Comparison of ENCODE assay signal across 23 cellular contexts in the genomic region with DNA sequence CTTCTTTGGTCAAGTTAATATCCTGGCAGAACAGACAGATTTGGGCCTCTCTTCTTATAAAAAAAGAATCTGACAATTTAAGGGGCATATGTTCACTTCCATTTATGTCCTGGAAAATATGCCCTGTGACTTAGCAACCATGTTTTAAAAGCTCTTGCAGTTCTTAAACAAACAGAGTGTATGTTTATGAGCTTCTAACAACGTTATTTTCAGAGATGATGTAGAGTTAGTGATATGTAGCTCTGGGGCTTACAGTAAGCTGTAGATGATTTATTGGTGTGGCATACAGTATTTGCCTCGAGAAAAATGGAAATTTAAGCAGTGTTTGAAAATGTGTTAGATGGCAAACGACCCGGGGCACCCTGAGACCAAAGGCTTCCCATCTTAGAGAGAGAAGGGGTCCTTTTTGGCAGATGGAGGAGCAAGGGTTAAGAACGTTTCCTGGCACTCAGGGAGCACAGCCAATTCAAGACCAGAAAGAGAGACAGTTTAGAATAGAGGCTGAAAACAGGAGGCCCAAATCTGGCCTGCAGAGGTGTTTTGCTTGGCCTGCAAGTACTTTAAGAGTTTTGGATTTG.
A peak's percentile ranks its signal among the peaks of the same experiment; 100 is the strongest.
DNase-seq lines count a peak whose midpoint lies in the region; ATAC-seq and TF ChIP-seq lines count a peak whose summit lies in the region.
"Had no signal": no experiment of that assay in that cellular context is flagged by ENCODE, and none has a peak within 500 bp of the region (broad histone marks: within the 10 kb centered on the region; RNA-seq: fewer than 3 reads in every experiment).

No MANE protein-coding gene starts in this region.

- H3K27ac ChIP-seq in smooth muscle cell (ENCODE audit: low read depth) (peak overlapping the region; percentile 74), upper lobe of right lung (no peak overlapping the region)
- H3K27ac ChIP-seq: BLaER1, HL-60, KMS-11, upper lobe of left lung had no signal

- H4K20me1 ChIP-seq in smooth muscle cell (ENCODE audit: low read depth), result no peaks in the 10 kb centered on the region
- H4K20me1 ChIP-seq: BLaER1 had no signal

- intact Hi-C loops in left colon (cut with DNase I, micrococcal nuclease), result no loop called here
- intact Hi-C loops in upper lobe of right lung (cut with DNase I), result no loop called here

- no peaks in the 10 kb centered on the region for H3K9me3 ChIP-seq in smooth muscle cell (replicated peaks; ENCODE audit: low read depth)
- H3K9me3 ChIP-seq in upper lobe of right lung, result no peaks in the 10 kb centered on the region
- H3K9me3 ChIP-seq: BLaER1, ovary, upper lobe of left lung had no signal

- H3K9ac ChIP-seq in smooth muscle cell (ENCODE audit: low read depth), result peak overlapping the region; percentile 1
- H3K9ac ChIP-seq: BLaER1, KMS-11 had no signal

- peak overlapping the region; percentile 29 for H3K4me2 ChIP-seq in smooth muscle cell
- H3K4me2 ChIP-seq: BLaER1, KMS-11 had no signal

- ATAC-seq in left colon (peak; percentile 60), upper lobe of right lung (no peak), GM21619 (IDR thresholded peaks at IDR 0.05; ENCODE audit: unreplicated experiment) (no peak), HG03097 (IDR thresholded peaks at IDR 0.05; ENCODE audit: low FRiP score, unreplicated experiment) (no peak)
- ATAC-seq: activated T-cell treated with anti-CD3 and anti-CD28 coated beads, Interleukin-2, amount 50 U/mL, for 72 hours had no signal

- peaks cover 48% of the 10 kb centered on the region for H3F3A ChIP-seq in smooth muscle cell (ENCODE audit: low read depth)

- no peaks in the 10 kb centered on the region for H3K79me2 ChIP-seq in smooth muscle cell (ENCODE audit: low read depth)

- no peak overlapping the region for H2AFZ ChIP-seq in smooth muscle cell (ENCODE audit: low read depth)

- H3K4me1 ChIP-seq in smooth muscle cell (ENCODE audit: low read depth), result no peaks in the 10 kb centered on the region
- no peaks in the 10 kb centered on the region for H3K4me1 ChIP-seq in upper lobe of right lung

- H3K36me3 ChIP-seq in smooth muscle cell (ENCODE audit: low read depth), result no peaks in the 10 kb centered on the region
- no peaks in the 10 kb centered on the region for H3K36me3 ChIP-seq in upper lobe of right lung
- H3K36me3 ChIP-seq: BLaER1, ovary, upper lobe of left lung had no signal

- peak; percentile 9 for DNase-seq in NCI-H1105 treated with DMSO at 0.1 percent for 48 hours (lab: John Stamatoyannopoulos, UW)
- DNase-seq in NCI-H1105 (lab: John Stamatoyannopoulos, UW), result no peak
- DNase-seq in NCI-H69 (lab: John Stamatoyannopoulos, UW), result peak; percentile 72
- no peak for DNase-seq in left colon
- no peak for DNase-seq in smooth muscle cell (lab: John Stamatoyannopoulos, UW; ENCODE audit: unreplicated experiment)
- DNase-seq in upper lobe of right lung, result no peak
- DNase-seq: activated CD4-positive, alpha-beta memory T cell treated with anti-CD3 and anti-CD28 coated beads for 36 hours; activated naive CD8-positive, alpha-beta T cell treated with anti-CD3 and anti-CD28 coated beads, Interleukin-2, amount 10 ng/mL, durations not matched to agents 7 days and 5 days; activated T-cell treated with anti-CD3 and anti-CD28 coated beads, Interleukin-2, amount 50 U/mL, for 72 hours; DMS79; effector CD4-positive, alpha-beta T cell; hippocampal formation; kidney glomerular epithelial cell; NCI-H146; NCI-H524; ovary; small intestine; upper lobe of left lung had no signal

- H3K27me3 ChIP-seq in smooth muscle cell (ENCODE audit: low read depth), result no peaks in the 10 kb centered on the region
- H3K27me3 ChIP-seq in upper lobe of right lung, result no peaks in the 10 kb centered on the region
- H3K27me3 ChIP-seq: BLaER1, ovary, upper lobe of left lung had no signal

- TF ChIP-seq CTCF in smooth muscle cell (IDR thresholded peaks at IDR 0.05; ENCODE audit: borderline replicate concordance, insufficient read depth, poor library complexity, severe bottlenecking), result no peak
- no peak for TF ChIP-seq CTCF in upper lobe of right lung (IDR thresholded peaks at IDR 0.05)

- no peak overlapping the region for H3K4me3 ChIP-seq in smooth muscle cell
- H3K4me3 ChIP-seq in upper lobe of right lung, result no peak overlapping the region
- H3K4me3 ChIP-seq: BLaER1, ovary, upper lobe of left lung had no signal

- 27% methylated on average over 5 of the region's 5 CpGs for WGBS in smooth muscle cell (ENCODE audit: low lambda C conversion rate)

Comparison
In these comparisons a context has a peak if more than half of its experiments do, and no peak if none do; other contexts are left out.
1. DNase-seq: peak in NCI-H1105 treated with DMSO at 0.1 percent for 48 hours (single experiment) and NCI-H69 (single experiment); none in NCI-H1105 (single experiment), left colon (0 of 2), smooth muscle cell (single experiment) and upper lobe of right lung (single experiment).